ENCODE assay signal across 8 cellular contexts in genomic region chr5:150946351-150946905, GRCh38. TPM values are rescaled to one million over a fixed set of nuclear protein-coding genes. Genes with fewer than 3 reads are reported as not detected.
A peak's percentile ranks its signal among the peaks of the same experiment; 100 is the strongest.
DNase-seq lines count a peak whose midpoint lies in the region; ATAC-seq lines count a peak whose summit lies in the region.

No MANE protein-coding gene starts in this region.

- H2BK5ac ChIP-seq in mesenchymal stem cell (ENCODE audit: low read depth, low read length, poor library complexity, severe bottlenecking) = no peak overlapping the region

- peak overlapping the region; percentile 90 for H3K9ac ChIP-seq in mesenchymal stem cell (ENCODE audit: low read length)

- H3K27me3 ChIP-seq in esophagus (ENCODE audit: control insufficient read depth in 1 of 2, insufficient read depth in 2 of 2, low read length in 2 of 2) = no peaks in the 10 kb centered on the region
- no peaks in the 10 kb centered on the region for H3K27me3 ChIP-seq in mesenchymal stem cell (ENCODE audit: control insufficient read depth in 1 of 2, insufficient read depth in 1 of 2, low read length in 2 of 2)
- H3K27me3 ChIP-seq in thymus (ENCODE audit: control insufficient read depth, insufficient read depth) = no peaks in the 10 kb centered on the region

- H2AFZ ChIP-seq in mesenchymal stem cell (ENCODE audit: low read depth, low read length) = no peak overlapping the region

- peak overlapping the region; percentile 34 for H4K91ac ChIP-seq in mesenchymal stem cell (ENCODE audit: low read length)

- H3K4me2 ChIP-seq in mesenchymal stem cell (ENCODE audit: low read length, poor library complexity, severe bottlenecking) = no peak overlapping the region

- H3K4me1 ChIP-seq in esophagus (ENCODE audit: control insufficient read depth in 2 of 2, insufficient read depth in 2 of 2, low read length in 1 of 2) (no peaks in the 10 kb centered on the region), mesenchymal stem cell (ENCODE audit: control insufficient read depth, insufficient read depth, low read depth, low read length) (no peaks in the 10 kb centered on the region), thymus (ENCODE audit: control insufficient read depth, insufficient read depth, low read length) (no peaks in the 10 kb centered on the region)

- H3K4me3 ChIP-seq in esophagus (ENCODE audit: low read depth in 1 of 2, low read length in 2 of 2) (peak overlapping the region; percentile 54 to 73), mesenchymal stem cell (ENCODE audit: insufficient read depth in 1 of 2, low read depth in 1 of 2, low read length in 2 of 2) (peak overlapping the region; percentile 28 to 72), thymus (ENCODE audit: low read length) (peak overlapping the region; percentile 1)

- H3K27ac ChIP-seq in esophagus (ENCODE audit: low read depth in 2 of 2, low read length in 1 of 2) = peak overlapping the region; percentile 43 to 83
- no peak overlapping the region for H3K27ac ChIP-seq in mesenchymal stem cell (ENCODE audit: low read length, poor library complexity, severe bottlenecking)
- H3K27ac ChIP-seq in thymus (ENCODE audit: low read depth) = peak overlapping the region; percentile 27

- H2BK120ac ChIP-seq in mesenchymal stem cell (ENCODE audit: low read depth, low read length) = no peak overlapping the region

- WGBS in esophagus, 2 donors = 12 to 14% methylated on average over 34 of the region's 34 CpGs
- 91% methylated on average over 34 of the region's 34 CpGs for WGBS in mesenchymal stem cell
- WGBS in thymus = 27% methylated on average over 34 of the region's 34 CpGs

- H3K36me3 ChIP-seq in esophagus (ENCODE audit: control insufficient read depth in 2 of 2, insufficient read depth in 2 of 2, low read length in 1 of 2) (peaks cover 0 to 3% of the 10 kb centered on the region in 2 donors), mesenchymal stem cell (ENCODE audit: control insufficient read depth in 1 of 2, insufficient read depth in 2 of 2, low read depth in 1 of 2, low read length in 2 of 2) (peaks cover 0 to 22% of the 10 kb centered on the region in 2 experiments), thymus (ENCODE audit: control insufficient read depth, insufficient read depth) (no peaks in the 10 kb centered on the region)

- H2BK15ac ChIP-seq in mesenchymal stem cell (ENCODE audit: low read depth, poor library complexity, severe bottlenecking) = no peak overlapping the region

- H3K4ac ChIP-seq in mesenchymal stem cell (ENCODE audit: low read depth in 1 of 2, low read length in 2 of 2) = no peak overlapping the region

- H2AK5ac ChIP-seq in mesenchymal stem cell (ENCODE audit: low read length, severe bottlenecking) = no peak overlapping the region

- H3K9me3 ChIP-seq in esophagus (ENCODE audit: control insufficient read depth in 2 of 2, insufficient read depth in 1 of 2, low read depth in 1 of 2, low read length in 1 of 2) (peaks cover 0 to 22% of the 10 kb centered on the region in 2 donors), mesenchymal stem cell (ENCODE audit: control insufficient read depth, low read length) (peaks cover 100% of the 10 kb centered on the region), thymus (ENCODE audit: control insufficient read depth) (peaks cover 1% of the 10 kb centered on the region)

- H4K8ac ChIP-seq in mesenchymal stem cell (ENCODE audit: low read length) = no peak overlapping the region

- in situ Hi-C loops in SK-MEL-5 (cut with HindIII; ENCODE audit: low pct_unique_long_range_greater_than_20kb, low sequenced_read_pairs) = no loop called here

- H3K79me1 ChIP-seq in mesenchymal stem cell (replicated peaks; ENCODE audit: low read length, poor library complexity, severe bottlenecking) = no peaks in the 10 kb centered on the region

- H3K23ac ChIP-seq in mesenchymal stem cell (ENCODE audit: low read length in 2 of 2) = no peak overlapping the region

- no peak overlapping the region for H2BK12ac ChIP-seq in mesenchymal stem cell (ENCODE audit: low read length in 2 of 2)

- DNase-seq in SK-MEL-5 (ENCODE audit: low read depth, low spot score) = peak; percentile 68
- DNase-seq in mesenchymal stem cell = no peak
- no peak for DNase-seq in DMS 273 (lab: John Stamatoyannopoulos, UW; ENCODE audit: unreplicated experiment)
- no peak for DNase-seq in NCI-H2081 treated with DMSO at 0.1 percent for 48 hours (lab: John Stamatoyannopoulos, UW)
- no peak for DNase-seq in ecto neural progenitor cell (ENCODE audit: low spot score)

- no peak overlapping the region for H3K14ac ChIP-seq in mesenchymal stem cell (ENCODE audit: low read length in 2 of 2)

- ATAC-seq in GM18873 (IDR thresholded peaks at IDR 0.05; ENCODE audit: low FRiP score, unreplicated experiment) = no peak

- no peak overlapping the region for H3K18ac ChIP-seq in mesenchymal stem cell (ENCODE audit: low read depth in 1 of 2, low read length in 2 of 2)

RNA-seq across cellular contexts. Expression of gene ZNF300, which starts 41.6 kb away (rescaled TPM):
- total RNA-seq in SK-MEL-5 (2014; rRNA removed; shearing (Covaris generic)) = 4.4 and 5.1 TPM in 2 replicates
- 2.0 and 2.4 TPM in 2 replicates for polyA plus RNA-seq in SK-MEL-5 (2015; cell fraction: cytosol; rRNA removed)
- polyA plus RNA-seq in SK-MEL-5 (2015; cell fraction: nucleus; rRNA removed) = 77.9 and 82.9 TPM in 2 replicates
- polyA plus RNA-seq in esophagus (10 to 100 TPM in 1 of 2 donors, 1 to 10 TPM in 1; 4.0 to 12.6 TPM), thymus (10.9 TPM)
- polyA plus RNA-seq in mesenchymal stem cell (2013, experiment 1 of 2) = 4.7 TPM
- 4.5 TPM for polyA plus RNA-seq in mesenchymal stem cell (2013, experiment 2 of 2)

Comparison
In these comparisons a context has a peak if more than half of its experiments do, and no peak if none do; other contexts are left out.
1. H3K4me3 ChIP-seq: peak in every context shown above with its lines; median percentile 64 in esophagus; 50 in mesenchymal stem cell; 1 in thymus.